ENCODE assay signal across 20 cellular contexts in genomic region chr16:77790964-77791363, GRCh38. TPM values are rescaled to one million over a fixed set of nuclear protein-coding genes. Genes with fewer than 3 reads are reported as not detected.
"Had no signal": no experiment of that assay in that cellular context is flagged by ENCODE, and none has a peak within 500 bp of the region (broad histone marks: within the 10 kb centered on the region; RNA-seq: fewer than 3 reads in every experiment).

No MANE protein-coding gene starts in this region.

- H3K4me3 ChIP-seq: tibial artery, uterus had no signal

- H3K9me3 Mint-ChIP-seq: activated B cell treated with CpG ODN at 0.5 μM for 24 hours; activated CD4-positive, alpha-beta T cell treated with anti-CD3 and anti-CD28 coated beads, Interleukin-2, amount 10 ng/mL, durations not matched to agents 24 days and 14 days; activated naive CD4-positive, alpha-beta T cell treated with anti-CD3 and anti-CD28 coated beads, Interleukin-2, amount 50 U/mL, for 72 hours had no signal

- DNase-seq: activated B cell treated with CpG ODN at 0.5 μM for 24 hours; activated CD4-positive, alpha-beta T cell treated with anti-CD3 and anti-CD28 coated beads, Interleukin-2, amount 10 ng/mL, durations not matched to agents 24 days and 14 days; activated CD8-positive, alpha-beta memory T cell treated with anti-CD3 and anti-CD28 coated beads, Interleukin-2, amount 50 U/mL, for 4 hours; activated CD8-positive, alpha-beta T cell treated with anti-CD3 and anti-CD28 coated beads, Interleukin-2, amount 10 ng/mL, durations not matched to agents 7 days and 5 days; activated effector memory CD4-positive, alpha-beta T cell treated with anti-CD3 and anti-CD28 coated beads, Interleukin-2, amount 50 U/mL, for 16 hours; activated T-cell treated with anti-CD3 and anti-CD28 coated beads, Interleukin-2, amount 50 U/mL, for 48 hours; amniotic stem cell; brain microvascular endothelial cell; cerebellar nuclear complex; effector memory CD4-positive, alpha-beta T cell; heart left ventricle; left cardiac atrium; naive thymus-derived CD8-positive, alpha-beta T cell; stimulated activated CD4-positive, alpha-beta T cell treated with anti-CD3 and anti-CD28 coated beads, Interleukin-4, amount 100 ng/mL, for 1 hour; stimulated activated naive CD4-positive, alpha-beta T cell; T-helper 2 cell; tibial artery; uterus had no signal

- H3K27ac ChIP-seq: brain microvascular endothelial cell, epithelial cell of prostate, heart left ventricle, tibial artery, uterus had no signal

- H3K9me3 ChIP-seq: heart left ventricle, tibial artery, uterus had no signal

- H3K27ac Mint-ChIP-seq: activated B cell treated with CpG ODN at 0.5 μM for 24 hours; activated CD4-positive, alpha-beta T cell treated with anti-CD3 and anti-CD28 coated beads, Interleukin-2, amount 10 ng/mL, durations not matched to agents 24 days and 14 days; activated CD8-positive, alpha-beta T cell treated with anti-CD3 and anti-CD28 coated beads, Interleukin-2, amount 10 ng/mL, durations not matched to agents 7 days and 5 days; activated naive CD4-positive, alpha-beta T cell treated with anti-CD3 and anti-CD28 coated beads, Interleukin-2, amount 50 U/mL, for 72 hours; naive thymus-derived CD8-positive, alpha-beta T cell had no signal

- H3K36me3 ChIP-seq: brain microvascular endothelial cell, heart left ventricle, tibial artery, uterus had no signal

- ATAC-seq: activated CD8-positive, alpha-beta T cell treated with anti-CD3 and anti-CD28 coated beads, Interleukin-2, amount 10 ng/mL, durations not matched to agents 7 days and 5 days; activated naive CD4-positive, alpha-beta T cell treated with anti-CD3 and anti-CD28 coated beads, Interleukin-2, amount 50 U/mL, for 72 hours; heart left ventricle; left cardiac atrium; naive thymus-derived CD8-positive, alpha-beta T cell had no signal

- H3K4me1 ChIP-seq: uterus had no signal

- H3K36me3 Mint-ChIP-seq: activated naive CD4-positive, alpha-beta T cell treated with anti-CD3 and anti-CD28 coated beads, Interleukin-2, amount 50 U/mL, for 72 hours; naive thymus-derived CD8-positive, alpha-beta T cell had no signal

- H3K4me3 Mint-ChIP-seq: activated B cell treated with CpG ODN at 0.5 μM for 24 hours; activated CD4-positive, alpha-beta T cell treated with anti-CD3 and anti-CD28 coated beads, Interleukin-2, amount 10 ng/mL, durations not matched to agents 24 days and 14 days; activated CD8-positive, alpha-beta T cell treated with anti-CD3 and anti-CD28 coated beads, Interleukin-2, amount 10 ng/mL, durations not matched to agents 7 days and 5 days; naive thymus-derived CD8-positive, alpha-beta T cell had no signal

- H3K27me3 ChIP-seq: uterus had no signal

RNA-seq across cellular contexts. Expression of gene VAT1L, which starts 2.6 kb away (rescaled TPM):
- total RNA-seq: activated B cell treated with CpG ODN at 0.5 μM for 24 hours; activated CD4-positive, alpha-beta T cell treated with anti-CD3 and anti-CD28 coated beads, Interleukin-2, amount 10 ng/mL, durations not matched to agents 24 days and 14 days; activated CD8-positive, alpha-beta T cell treated with anti-CD3 and anti-CD28 coated beads, Interleukin-2, amount 10 ng/mL, durations not matched to agents 7 days and 5 days; activated naive CD4-positive, alpha-beta T cell treated with anti-CD3 and anti-CD28 coated beads, Interleukin-2, amount 50 U/mL, for 72 hours; naive thymus-derived CD8-positive, alpha-beta T cell had no signal
- polyA plus RNA-seq: naive thymus-derived CD8-positive, alpha-beta T cell had no signal
